ENCODE assay signal across 8 cellular contexts in genomic region chr6:109482913-109483743, GRCh38. TPM values are rescaled to one million over a fixed set of nuclear protein-coding genes. Genes with fewer than 3 reads are reported as not detected.
DNase-seq lines count a peak whose midpoint lies in the region; ATAC-seq and TF ChIP-seq lines count a peak whose summit lies in the region.

Gene ZBTB24, minus strand, starts transcription at chr6:109483219. Its CDS starts 1,193 bp downstream, at chr6:109482026.

- peak in 1 of 2 donors; percentile 42 for TF ChIP-seq POLR2A in lower leg skin (IDR thresholded peaks at IDR 0.05)

- H3K27me3 ChIP-seq in CD4-positive, alpha-beta T cell (ENCODE audit: control insufficient read depth, insufficient read depth, low read length) = no peaks in the 10 kb centered on the region

- peak within 1 kb of the TSS; percentile 96 for H3K4me3 ChIP-seq in lower leg skin (ENCODE audit: low read depth, poor library complexity, severe bottlenecking)

- TF ChIP-seq CTCF in CD4-positive, alpha-beta T cell (IDR thresholded peaks at IDR 0.05) = no peak
- TF ChIP-seq CTCF in lower leg skin (IDR thresholded peaks at IDR 0.05) = no peak

- CTCF ChIA-PET in CD4-positive, alpha-beta T cell (lab: Charles Lee) = interaction anchor here (0.8 to 3.9 kb wide), 6 partner anchors 20 to 100 kb away, joined by 3 to 15 read pairs (median 4); partner anchors contain the start of genes CD164, MICAL1, PPIL6 and SMPD2

- H3K27me3 Mint-ChIP-seq in CD4-positive, alpha-beta T cell = no peaks in the 10 kb centered on the region

- H3K4me3 Mint-ChIP-seq in CD4-positive, alpha-beta T cell = peak within 1 kb of the TSS; percentile 96

- DNase-seq in CD4-positive, alpha-beta T cell = peak; percentile 78 to 91 (median 86)
- DNase-seq in NCI-H82 treated with DMSO at 0.1 percent for 48 hours (lab: John Stamatoyannopoulos, UW; ENCODE audit: unreplicated experiment) = peak; percentile 82
- peak; percentile 93 to 96 for DNase-seq in activated CD4-positive, alpha-beta T cell treated with anti-CD3 and anti-CD28 coated beads, Interleukin-2, amount 50 U/mL, for 48 hours
- peak; percentile 91 for DNase-seq in dermis blood vessel endothelial cell
- peak; percentile 82 to 96 for DNase-seq in lower leg skin (ENCODE audit: low spot score in 2 of 2)
- peak; percentile 86 for DNase-seq in stimulated activated CD4-positive, alpha-beta T cell treated with anti-CD3 and anti-CD28 coated beads, Interleukin-4, amount 100 ng/mL, for 24 hours

- peak; percentile 87 for ATAC-seq in CD4-positive, alpha-beta T cell (ENCODE audit: poor library complexity)
- ATAC-seq in GM19397 (IDR thresholded peaks at IDR 0.05; ENCODE audit: unreplicated experiment) = peak; percentile 92
- peak; percentile 76 for ATAC-seq in HG03558 (IDR thresholded peaks at IDR 0.05; ENCODE audit: extremely low read depth, unreplicated experiment)

- no peaks in the 10 kb centered on the region for H3K9me3 Mint-ChIP-seq in CD4-positive, alpha-beta T cell

- H3K27ac Mint-ChIP-seq in CD4-positive, alpha-beta T cell = peak within 1 kb of the TSS; percentile 79

- peak within 1 kb of the TSS; percentile 77 for H3K27ac ChIP-seq in CD4-positive, alpha-beta T cell (ENCODE audit: low read depth, low read length)

- H3K36me3 Mint-ChIP-seq in CD4-positive, alpha-beta T cell (ENCODE audit: low read depth) = peaks cover 43% of the 10 kb centered on the region

- WGBS in lower leg skin, 2 donors = 1 to 4% methylated on average over 22 to 29 of the region's 98 CpGs

- no peaks in the 10 kb centered on the region for H3K9me3 ChIP-seq in CD4-positive, alpha-beta T cell (ENCODE audit: control insufficient read depth, low read length)

- intact Hi-C loops in CD4-positive, alpha-beta T cell (cut with DNase I, micrococcal nuclease) = loop anchor here (1.0 to 10.0 kb wide), 9 partner anchors 28 to 1768 kb away; partner anchors contain the start of genes MICAL1 (in 2 of the 2), PPIL6 (in 2 of the 2), SMPD2 (in 2 of the 2) and ARMC2 (in 1 of the 2)
- intact Hi-C loops in lower leg skin (cut with DNase I; ENCODE audit: low total_unique reads) = no loop called here

- POLR2A ChIA-PET in CD4-positive, alpha-beta T cell (lab: Charles Lee) = interaction anchor here (0.6 to 6.5 kb wide), 10 partner anchors 9 to 925 kb away, joined by 3 to 86 read pairs (median 4); partner anchors contain the start of genes CD164, CEP57L1, MICAL1 and PPIL6

- H3K4me1 Mint-ChIP-seq in CD4-positive, alpha-beta T cell (ENCODE audit: low read depth) = peaks cover 55% of the 10 kb centered on the region

RNA-seq across cellular contexts. Expression of gene ZBTB24, which starts in this region (rescaled TPM):
- 10 to 100 TPM; 10.4 to 10.5 TPM for total RNA-seq in CD4-positive, alpha-beta T cell
- total RNA-seq in dermis blood vessel endothelial cell (6.9 and 7.5 TPM in 2 replicates), lower leg skin (10 to 100 TPM in 2 of 4 donors, 1 to 10 TPM in 2; 8.4 to 11.8 (median 10.1) TPM)

Comparison
In these comparisons a context has a peak if more than half of its experiments do, and no peak if none do; other contexts are left out.
1. Peak in every context shown above with its lines: DNase-seq, ATAC-seq, H3K4me3 ChIP-seq and H3K27ac ChIP-seq.